In genomic region chr10:132536964-132537712, GRCh38 we compare ENCODE assay signal across 8 cellular contexts. TPM values are rescaled to one million over a fixed set of nuclear protein-coding genes. Genes with fewer than 3 reads are reported as not detected.
DNase-seq lines count a peak whose midpoint lies in the region; ATAC-seq, FAIRE-seq and TF ChIP-seq lines count a peak whose summit lies in the region.

No MANE protein-coding gene starts in this region.

- no peaks in the 10 kb centered on the region for H3K36me3 Mint-ChIP-seq in activated T-helper 17 cell treated with anti-CD3 and anti-CD28 coated beads, Interleukin-2, amount 50 U/mL, for 72 hours (ENCODE audit: low read depth)
- no peaks in the 10 kb centered on the region for H3K36me3 Mint-ChIP-seq in natural killer cell

- FAIRE-seq in RCC 7860 (lab: Jason Lieb, UNC): no peak

- ATAC-seq in GM21723 (IDR thresholded peaks at IDR 0.05; ENCODE audit: unreplicated experiment): peak; percentile 89
- peak; percentile 91 for ATAC-seq in activated T-helper 17 cell treated with anti-CD3 and anti-CD28 coated beads, Interleukin-2, amount 50 U/mL, for 72 hours (replicated peaks)
- peak; percentile 89 to 96 (median 89) for ATAC-seq in natural killer cell

- H3K4me3 Mint-ChIP-seq in activated T-helper 17 cell treated with anti-CD3 and anti-CD28 coated beads, Interleukin-2, amount 50 U/mL, for 72 hours: peak overlapping the region; percentile 59
- peak overlapping the region; percentile 78 for H3K4me3 Mint-ChIP-seq in natural killer cell

- DNase-seq in DMS79 treated with DMSO at 0.1 percent for 48 hours (lab: John Stamatoyannopoulos, UW) (peak; percentile 91), KBM-7 (peak; percentile 99), RCC 7860 (ENCODE audit: low spot score) (peak; percentile 97), fibroblast of mammary gland (ENCODE audit: low read depth) (peak; percentile 97), natural killer cell (peak; percentile 100)
- DNase-seq in stimulated activated naive CD4-positive, alpha-beta T cell (lab: John Stamatoyannopoulos, UW): peak; percentile 100

- H3K27me3 Mint-ChIP-seq in activated T-helper 17 cell treated with anti-CD3 and anti-CD28 coated beads, Interleukin-2, amount 50 U/mL, for 72 hours: no peaks in the 10 kb centered on the region
- H3K27me3 Mint-ChIP-seq in natural killer cell (ENCODE audit: low read depth in 2 of 2): no peaks in the 10 kb centered on the region

- intact Hi-C loops in natural killer cell (cut with micrococcal nuclease): loop anchor here (1.0 to 5.0 kb wide), 4 partner anchors 35 to 230 kb away; partner anchors contain the start of genes PWWP2B and STK32C

- in situ Hi-C loops in KBM-7 (cut with MboI; ENCODE audit: low pct_unique_long_range_greater_than_20kb, low sequenced_read_pairs): no loop called here

- H3K4me3 ChIP-seq in fibroblast of mammary gland (ENCODE audit: control insufficient read depth, low read depth, low read length): peak overlapping the region; percentile 42

- no peak overlapping the region for H3K27ac Mint-ChIP-seq in activated T-helper 17 cell treated with anti-CD3 and anti-CD28 coated beads, Interleukin-2, amount 50 U/mL, for 72 hours
- peak overlapping the region in 1 of 2 donors; percentile 87 for H3K27ac Mint-ChIP-seq in natural killer cell

- H3K9me3 Mint-ChIP-seq in activated T-helper 17 cell treated with anti-CD3 and anti-CD28 coated beads, Interleukin-2, amount 50 U/mL, for 72 hours: no peaks in the 10 kb centered on the region
- H3K9me3 Mint-ChIP-seq in natural killer cell: no peaks in the 10 kb centered on the region

- TF ChIP-seq CTCF in fibroblast of mammary gland (conservative IDR thresholded peaks at IDR 0.05; ENCODE audit: control insufficient read depth, insufficient read depth, low read depth, low read length) (no peak), natural killer cell (IDR thresholded peaks at IDR 0.05) (peak; percentile 11)

- peaks cover 38% of the 10 kb centered on the region for H3K4me1 Mint-ChIP-seq in activated T-helper 17 cell treated with anti-CD3 and anti-CD28 coated beads, Interleukin-2, amount 50 U/mL, for 72 hours
- peaks cover 24 to 41% of the 10 kb centered on the region in 2 donors for H3K4me1 Mint-ChIP-seq in natural killer cell

RNA-seq across cellular contexts. Expression of gene INPP5A, which starts 0.4 kb away (rescaled TPM):
- 1 to 10 TPM; 4.3 to 5.6 TPM for total RNA-seq in activated T-helper 17 cell treated with anti-CD3 and anti-CD28 coated beads, Interleukin-2, amount 50 U/mL, for 72 hours
- total RNA-seq in natural killer cell: 10 to 100 TPM; 12.6 to 38.6 (median 18.6) TPM

Comparison
In these comparisons a context has a peak if more than half of its experiments do, and no peak if none do; other contexts are left out.
1. Peak in every context shown above with its lines: DNase-seq, ATAC-seq and H3K4me3 ChIP-seq.